8 cellular contexts compared by ENCODE assay signal in genomic region chr18:13447621-13448020, GRCh38.
DNase-seq lines count a peak whose midpoint lies in the region; ATAC-seq, FAIRE-seq and TF ChIP-seq lines count a peak whose summit lies in the region.

No MANE protein-coding gene starts in this region.

- peak overlapping the region; percentile 68 to 86 for H3K27ac ChIP-seq in A549
- H3K27ac ChIP-seq in IMR-90 (ENCODE audit: insufficient read depth, low read length), result no peak overlapping the region
- peak overlapping the region; percentile 59 to 64 for H3K27ac ChIP-seq in ascending aorta
- no peak overlapping the region for H3K27ac ChIP-seq in Peyer's patch

- no peak overlapping the region for H3K14ac ChIP-seq in IMR-90 (replicated peaks; ENCODE audit: low read depth, low read length)

- ATAC-seq in A549, result peak; percentile 77 to 79
- peak; percentile 85 for ATAC-seq in IMR-90 (ENCODE audit: low read depth)
- no peak for ATAC-seq in HG02759 (IDR thresholded peaks at IDR 0.05; ENCODE audit: unreplicated experiment)
- no peak for ATAC-seq in GM21619 (IDR thresholded peaks at IDR 0.05; ENCODE audit: unreplicated experiment)
- ATAC-seq in activated T-cell treated with anti-CD3 and anti-CD28 coated beads, Interleukin-2, amount 50 U/mL, for 72 hours (replicated peaks in 1 of 2), result no peak

- H3K27ac Mint-ChIP-seq in activated T-cell treated with anti-CD3 and anti-CD28 coated beads, Interleukin-2, amount 50 U/mL, for 72 hours, result no peak overlapping the region

- H3K56ac ChIP-seq in IMR-90 (ENCODE audit: extremely low read depth, insufficient read depth, low read length), result no peak overlapping the region

- TF ChIP-seq EP300 in A549 (IDR thresholded peaks at IDR 0.05), result peak in 1 of 2 experiments; percentile 49; a peak in 1 of 5 replicates

- no peaks in the 10 kb centered on the region for H3K9me3 ChIP-seq in A549
- H3K9me3 ChIP-seq in IMR-90 (ENCODE audit: control insufficient read depth, insufficient read depth, low read length), result no peaks in the 10 kb centered on the region
- H3K9me3 ChIP-seq in ascending aorta, result no peaks in the 10 kb centered on the region
- H3K9me3 ChIP-seq in Peyer's patch, result no peaks in the 10 kb centered on the region

- TF ChIP-seq CTCF in A549 (IDR thresholded peaks at IDR 0.05) (no peak), IMR-90 (conservative IDR thresholded peaks at IDR 0.05; ENCODE audit: low read depth, low read length) (no peak), ascending aorta (IDR thresholded peaks at IDR 0.05) (no peak), Peyer's patch (IDR thresholded peaks at IDR 0.05) (no peak)

- no peak overlapping the region for H4K91ac ChIP-seq in IMR-90 (ENCODE audit: insufficient read depth, low read depth, low read length)

- H2BK5ac ChIP-seq in IMR-90 (ENCODE audit: low read depth, low read length, poor library complexity, severe bottlenecking), result no peak overlapping the region

- POLR2A ChIA-PET in A549 (lab: Yijun Ruan, JAX) (no interaction called here), IMR-90 (lab: Charles Lee; ENCODE audit: unreplicated experiment) (no interaction called here)

- H4K5ac ChIP-seq in IMR-90 (ENCODE audit: low read depth, low read length), result no peak overlapping the region

- H3K4me1 ChIP-seq in A549 (peaks cover 59% of the 10 kb centered on the region), IMR-90 (ENCODE audit: control insufficient read depth, insufficient read depth, low read length) (no peaks in the 10 kb centered on the region), ascending aorta (peaks cover 13 to 28% of the 10 kb centered on the region in 2 donors), Peyer's patch (peaks cover 0 to 13% (median 0%) of the 10 kb centered on the region in 4 donors)

- no peak overlapping the region for H3K4me3 Mint-ChIP-seq in activated T-cell treated with anti-CD3 and anti-CD28 coated beads, Interleukin-2, amount 50 U/mL, for 72 hours

- H2BK120ac ChIP-seq in IMR-90 (ENCODE audit: low read depth, low read length), result no peak overlapping the region

- H2AFZ ChIP-seq in IMR-90 (replicated peaks; ENCODE audit: low read length, poor library complexity), result no peak overlapping the region

- no peak overlapping the region for H2AK9ac ChIP-seq in IMR-90 (replicated peaks; ENCODE audit: low read depth, low read length, poor library complexity)

- dilution Hi-C loops in IMR-90 (cut with HindIII; ENCODE audit: low sequenced_read_pairs, unreplicated experiment), result no loop called here

- H3K4me3 ChIP-seq in A549 (no peak overlapping the region), IMR-90 (ENCODE audit: insufficient read depth, low read depth, low read length) (no peak overlapping the region), ascending aorta (peak overlapping the region in 1 of 2 donors; percentile 34), Peyer's patch (peak overlapping the region in 1 of 4 donors; percentile 6)

- no peak overlapping the region for H3K4ac ChIP-seq in IMR-90 (ENCODE audit: low read depth, low read length)

- in situ Hi-C loops in IMR-90 (cut with MboI; ENCODE audit: low sequenced_read_pairs), result no loop called here

- H3K27me3 Mint-ChIP-seq in activated T-cell treated with anti-CD3 and anti-CD28 coated beads, Interleukin-2, amount 50 U/mL, for 72 hours (ENCODE audit: low read depth), result no peaks in the 10 kb centered on the region

- no peak overlapping the region for H2BK20ac ChIP-seq in IMR-90 (ENCODE audit: low read depth, low read length)

- FAIRE-seq in A549 (lab: Jason Lieb, UNC), result no peak

- H3K18ac ChIP-seq in IMR-90 (ENCODE audit: low read depth, low read length), result no peak overlapping the region

- 23% methylated on average over 12 of the region's 12 CpGs for WGBS in A549 (ENCODE audit: missing lambda C conversion rate)
- 9% methylated on average over 5 of the region's 12 CpGs; no CpG with 5 or more reads in 1 of the 2 experiments for WGBS in IMR-90 (ENCODE audit: extremely low coverage in 2 of 2, insufficient read length in 1 of 2), 2 experiments

- no peak overlapping the region for H2BK15ac ChIP-seq in IMR-90 (ENCODE audit: low read depth, low read length)

- no peak overlapping the region for H3K23ac ChIP-seq in IMR-90 (ENCODE audit: low read depth, low read length)

- TF ChIP-seq POLR2A in A549 (IDR thresholded peaks at IDR 0.05; ENCODE audit: low read length) (no peak), IMR-90 (IDR thresholded peaks at IDR 0.05; ENCODE audit: low read depth, low read length) (no peak), Peyer's patch (IDR thresholded peaks at IDR 0.05) (no peak)

- TF ChIP-seq RAD21 in A549 (conservative IDR thresholded peaks at IDR 0.05 in 1 of 2, IDR thresholded peaks at IDR 0.05 in 1 of 2), result no peak
- TF ChIP-seq RAD21 in IMR-90 (IDR thresholded peaks at IDR 0.05; ENCODE audit: low read length), result no peak

- no peak overlapping the region for H3K9ac ChIP-seq in IMR-90 (ENCODE audit: low read depth, low read length)

- no peaks in the 10 kb centered on the region; the same call in 1 of the 2 replicates for H3K9me1 ChIP-seq in IMR-90 (ENCODE audit: insufficient read depth, low read length)

- H3K4me2 ChIP-seq in A549 (peak overlapping the region; percentile 73), IMR-90 (ENCODE audit: low read depth, low read length) (peak overlapping the region; percentile 48)

- no peak overlapping the region for H2AK5ac ChIP-seq in IMR-90 (ENCODE audit: low read depth, low read length)

- no peaks in the 10 kb centered on the region for H3K9me3 Mint-ChIP-seq in activated T-cell treated with anti-CD3 and anti-CD28 coated beads, Interleukin-2, amount 50 U/mL, for 72 hours

- H3K27me3 ChIP-seq in IMR-90 (ENCODE audit: control insufficient read depth, insufficient read depth, low read length) (peaks cover 9% of the 10 kb centered on the region; the same call in 1 of the 2 replicates), ascending aorta (no peaks in the 10 kb centered on the region), Peyer's patch (no peaks in the 10 kb centered on the region)

- no peaks in the 10 kb centered on the region for H3K36me3 Mint-ChIP-seq in activated T-cell treated with anti-CD3 and anti-CD28 coated beads, Interleukin-2, amount 50 U/mL, for 72 hours (ENCODE audit: insufficient read depth in 2 of 2)

- DNase-seq in A549 (ENCODE audit: low read depth in 1 of 2, low spot score in 1 of 2) (peak; percentile 7 to 70), IMR-90 (peak; percentile 48), ascending aorta (ENCODE audit: low spot score in 2 of 2) (peak in 1 of 2 donors; percentile 91), lung microvascular endothelial cell (ENCODE audit: low read depth in 2 of 2) (peak; percentile 80 to 84), Peyer's patch (no peak)
- no peak for DNase-seq in activated T-cell treated with anti-CD3 and anti-CD28 coated beads, Interleukin-2, amount 50 U/mL, for 72 hours

- no peaks in the 10 kb centered on the region for H3K79me1 ChIP-seq in IMR-90 (ENCODE audit: low read depth in 1 of 2, low read length in 2 of 2)

- CTCF ChIA-PET in A549 (lab: Yijun Ruan, JAX), result no interaction called here
- CTCF ChIA-PET in IMR-90 (lab: Yijun Ruan, JAX), result no interaction called here

- H3K4me1 Mint-ChIP-seq in activated T-cell treated with anti-CD3 and anti-CD28 coated beads, Interleukin-2, amount 50 U/mL, for 72 hours (ENCODE audit: low read depth), result peaks cover 29% of the 10 kb centered on the region

- H4K8ac ChIP-seq in IMR-90 (ENCODE audit: low read depth in 2 of 2, low read length in 2 of 2), result no peak overlapping the region

- H3K36me3 ChIP-seq in IMR-90 (ENCODE audit: control insufficient read depth, insufficient read depth, low read length) (no peaks in the 10 kb centered on the region), ascending aorta (no peaks in the 10 kb centered on the region), Peyer's patch (no peaks in the 10 kb centered on the region)

- no peaks in the 10 kb centered on the region for H4K20me1 ChIP-seq in IMR-90 (ENCODE audit: insufficient read depth, low read length)

- intact Hi-C loops in IMR-90 (cut with micrococcal nuclease) (no loop called here), ascending aorta (cut with DNase I) (no loop called here)

- no TSS peak for BruUV-seq in IMR-90 (replicated peaks; lab: Mats Ljungman, UMichigan)

TF ChIP-seq in A549, 52 proteins besides CTCF, POLR2A, EP300 and RAD21:
- no peak for TF ChIP-seq CHD2 (IDR thresholded peaks at IDR 0.05; ENCODE audit: low read length, partially characterized antibody)
- no peak for TF ChIP-seq FOSL2 (IDR thresholded peaks at IDR 0.05)
- peak; percentile 46 for TF ChIP-seq FOSL2 (CRISPR knock-in tag; IDR thresholded peaks at IDR 0.05)

TF ChIP-seq in IMR-90, 13 proteins besides CTCF, POLR2A, EP300 and RAD21:
- TF ChIP-seq MAZ (IDR thresholded peaks at IDR 0.05; ENCODE audit: borderline replicate concordance, low read depth, low read length) (no peak), MXI1 (IDR thresholded peaks at IDR 0.05; ENCODE audit: borderline replicate concordance, low read depth, low read length) (no peak)

Comparison
In these comparisons a context has a peak if more than half of its experiments do, and no peak if none do; other contexts are left out.
1. ATAC-seq: peak in A549 (2 of 2) and IMR-90 (single experiment); none in HG02759 (single experiment), GM21619 (single experiment) and activated T-cell treated with anti-CD3 and anti-CD28 coated beads, Interleukin-2, amount 50 U/mL, for 72 hours (0 of 2).
2. DNase-seq: peak in A549 (2 of 2), IMR-90 (single experiment) and lung microvascular endothelial cell (2 of 2); none in activated T-cell treated with anti-CD3 and anti-CD28 coated beads, Interleukin-2, amount 50 U/mL, for 72 hours (0 of 2) and Peyer's patch (0 of 3).
3. H3K27ac ChIP-seq: peak in A549 (2 of 2) and ascending aorta (2 of 2); none in IMR-90 (single experiment) and Peyer's patch (0 of 4).